ENCODE assay signal across 6 cellular contexts in genomic region chr5:76998251-76998650, GRCh38. TPM values are rescaled to one million over a fixed set of nuclear protein-coding genes. Genes with fewer than 3 reads are reported as not detected.
"Had no signal": no experiment of that assay in that cellular context is flagged by ENCODE, and none has a peak within 500 bp of the region (broad histone marks: within the 10 kb centered on the region; RNA-seq: fewer than 3 reads in every experiment).

No MANE protein-coding gene starts in this region.

RNA-seq across cellular contexts. Expression of gene CRHBP, which starts 45.4 kb away (rescaled TPM):
- total RNA-seq: GM23248, GM23338, H1, H4, H9, HFFc6 had no signal
- polyA plus RNA-seq: GM23248, GM23338 had no signal
